ENCODE assay signal across 19 cellular contexts in genomic region chr10:17147884-17148494, GRCh38. TPM values are rescaled to one million over a fixed set of nuclear protein-coding genes. Genes with fewer than 3 reads are reported as not detected.
DNase-seq lines count a peak whose midpoint lies in the region; ATAC-seq, FAIRE-seq and TF ChIP-seq lines count a peak whose summit lies in the region.
"Had no signal": no experiment of that assay in that cellular context is flagged by ENCODE, and none has a peak within 500 bp of the region (broad histone marks: within the 10 kb centered on the region; RNA-seq: fewer than 3 reads in every experiment).

No MANE protein-coding gene starts in this region.

- no peaks in the 10 kb centered on the region for H3K36me3 ChIP-seq in left lung
- H3K36me3 ChIP-seq in WERI-Rb-1 = no peaks in the 10 kb centered on the region
- H3K36me3 ChIP-seq: prostate gland had no signal

- peak; percentile 31 for ATAC-seq in left lung
- ATAC-seq: GM12878, left cardiac atrium had no signal

- H3K27ac ChIP-seq in left lung = no peak overlapping the region
- H3K27ac ChIP-seq in WERI-Rb-1 = no peak overlapping the region
- H3K27ac ChIP-seq: esophagus squamous epithelium, HL-60, prostate gland had no signal

- FAIRE-seq in colon (lab: Jason Lieb, UNC) = peak; percentile 65
- FAIRE-seq: GM12878 had no signal

- TF ChIP-seq CTCF in left lung (IDR thresholded peaks at IDR 0.05) (no peak), WERI-Rb-1 (IDR thresholded peaks at IDR 0.05; ENCODE audit: low read depth, low read length) (no peak)

- H3K9me3 ChIP-seq in left lung (no peaks in the 10 kb centered on the region), WERI-Rb-1 (ENCODE audit: severe bottlenecking) (no peaks in the 10 kb centered on the region)
- H3K9me3 ChIP-seq: esophagus squamous epithelium, prostate gland had no signal

- H3K4me1 ChIP-seq in left lung = no peaks in the 10 kb centered on the region
- H3K4me1 ChIP-seq: esophagus squamous epithelium, prostate gland had no signal

- intact Hi-C loops in left lung (cut with DNase I) = no loop called here

- H3K4me3 ChIP-seq in left lung = no peak overlapping the region
- no peak overlapping the region for H3K4me3 ChIP-seq in skeletal muscle cell (ENCODE audit: low read depth, low read length)
- no peak overlapping the region for H3K4me3 ChIP-seq in WERI-Rb-1 (ENCODE audit: low read depth, low read length)
- H3K4me3 ChIP-seq: esophagus squamous epithelium, GM12878, prostate gland had no signal

- DNase-seq in NCI-H460 (ENCODE audit: extremely low read depth, low read depth) (peak; percentile 22), left lung (no peak), skeletal muscle cell (ENCODE audit: low read depth) (peak; percentile 25), NK-92 (lab: John Stamatoyannopoulos, UW; ENCODE audit: unreplicated experiment) (no peak), HT-29 (ENCODE audit: low spot score) (no peak), NCI-H69 (lab: John Stamatoyannopoulos, UW) (no peak), WERI-Rb-1 (no peak)
- DNase-seq: activated effector memory CD4-positive, alpha-beta T cell treated with anti-CD3 and anti-CD28 coated beads, Interleukin-2, amount 50 U/mL, for 16 hours; aorta; esophagus squamous epithelium; KG1; left cardiac atrium; NCI-H1092 treated with DMSO at 0.1 percent for 48 hours; stimulated activated CD4-positive, alpha-beta T cell treated with anti-CD3 and anti-CD28 coated beads, Interleukin-1b, Interleukin-23, amount 100 ng/mL, for 48 hours; substantia nigra had no signal

- H3K27me3 ChIP-seq in left lung (no peaks in the 10 kb centered on the region), WERI-Rb-1 (ENCODE audit: insufficient read depth, low read depth, severe bottlenecking) (no peaks in the 10 kb centered on the region)
- H3K27me3 ChIP-seq: esophagus squamous epithelium had no signal

RNA-seq across cellular contexts. Expression of gene CUBN, which starts 18.4 kb away (rescaled TPM):
- 0.58 and 0.67 TPM in 2 replicates for total RNA-seq in NCI-H460 (2014; rRNA removed; shearing (Covaris generic))
- polyA plus RNA-seq in NCI-H460 (2014; cell fraction: nucleus; rRNA removed) = 0.08 and 2.7 TPM in 2 replicates
- 1 to 10 TPM; 1.5 to 2.2 TPM for total RNA-seq in left lung
- total RNA-seq in HT-29 (2014; rRNA removed; shearing (Covaris generic)) = under 0.01 TPM in 1 of 2 replicates, not detected in the other

RNA-seq across cellular contexts. Expression of gene TRDMT1, which starts 53.5 kb away (rescaled TPM):
- total RNA-seq in NCI-H460 (2014; rRNA removed; shearing (Covaris generic)) = 5.2 and 6.8 TPM in 2 replicates
- 3.8 and 11.5 TPM in 2 replicates for polyA plus RNA-seq in NCI-H460 (2014; cell fraction: nucleus; rRNA removed)
- total RNA-seq in left lung = 10 to 100 TPM in 1 of 2 donors, 1 to 10 TPM in 1; 6.6 to 11.5 TPM
- total RNA-seq in HT-29 (2014; rRNA removed; shearing (Covaris generic)) = 1.3 and 3.2 TPM in 2 replicates

Comparison
In these comparisons a context has a peak if more than half of its experiments do, and no peak if none do; other contexts are left out.
1. DNase-seq: peak in NCI-H460 (single experiment) and skeletal muscle cell (single experiment); none in left lung (0 of 2), NK-92 (single experiment), HT-29 (single experiment), NCI-H69 (single experiment) and WERI-Rb-1 (single experiment).